31 cellular contexts compared by ENCODE assay signal in genomic region chr1:24292887-24293286, GRCh38. TPM values are rescaled to one million over a fixed set of nuclear protein-coding genes. Genes with fewer than 3 reads are reported as not detected.
A peak's percentile ranks its signal among the peaks of the same experiment; 100 is the strongest.
DNase-seq lines count a peak whose midpoint lies in the region; ATAC-seq and TF ChIP-seq lines count a peak whose summit lies in the region.
"Had no signal": no experiment of that assay in that cellular context is flagged by ENCODE, and none has a peak within 500 bp of the region (broad histone marks: within the 10 kb centered on the region; RNA-seq: fewer than 3 reads in every experiment).

No MANE protein-coding gene starts in this region.

- H3K9me3 Mint-ChIP-seq in type B pancreatic cell, result no peaks in the 10 kb centered on the region
- H3K9me3 Mint-ChIP-seq: CD14-positive monocyte; CD8-positive, alpha-beta memory T cell; H9 had no signal

- CTCF ChIA-PET in PC-3 (lab: Charles Lee), result no interaction called here

- no peak overlapping the region for H2AFZ ChIP-seq in PC-3 (ENCODE audit: low read length)
- H2AFZ ChIP-seq: GM23248 had no signal

- H3K4me3 Mint-ChIP-seq in type B pancreatic cell, result no peak overlapping the region
- H3K4me3 Mint-ChIP-seq: CD14-positive monocyte; CD8-positive, alpha-beta memory T cell; H9 had no signal

- peaks cover 30% of the 10 kb centered on the region for H3K4me1 Mint-ChIP-seq in type B pancreatic cell (ENCODE audit: unreplicated experiment)
- H3K4me1 Mint-ChIP-seq: CD8-positive, alpha-beta memory T cell had no signal

- H3K36me3 ChIP-seq in PC-3 (ENCODE audit: low read depth, low read length), result no peaks in the 10 kb centered on the region
- H3K36me3 ChIP-seq in RWPE2 (ENCODE audit: low read depth), result no peaks in the 10 kb centered on the region
- no peaks in the 10 kb centered on the region for H3K36me3 ChIP-seq in esophagus squamous epithelium
- H3K36me3 ChIP-seq in thyroid gland, result no peaks in the 10 kb centered on the region
- H3K36me3 ChIP-seq: BE2C had no signal

- no peaks in the 10 kb centered on the region for H3K36me3 Mint-ChIP-seq in type B pancreatic cell
- H3K36me3 Mint-ChIP-seq: CD14-positive monocyte; CD8-positive, alpha-beta memory T cell had no signal

- H3K9me2 ChIP-seq in PC-3 (replicated peaks; ENCODE audit: low read length), result no peaks in the 10 kb centered on the region

- POLR2A ChIA-PET in PC-3 (lab: Charles Lee; ENCODE audit: unreplicated experiment), result no interaction called here

- TF ChIP-seq POLR2A in esophagus squamous epithelium (IDR thresholded peaks at IDR 0.05) (no peak), thyroid gland (IDR thresholded peaks at IDR 0.05) (no peak)

- no TSS peak for BruUV-seq in PC-3 (replicated peaks; lab: Mats Ljungman, UMichigan)

- H3K4me1 ChIP-seq in PC-3 (ENCODE audit: insufficient read depth, low read length) (peaks cover 51% of the 10 kb centered on the region), RWPE2 (ENCODE audit: insufficient read depth, poor library complexity, severe bottlenecking) (peaks cover 49% of the 10 kb centered on the region), esophagus squamous epithelium (peaks cover 54 to 91% (median 65%) of the 10 kb centered on the region in 3 donors), thyroid gland (peaks cover 13 to 46% of the 10 kb centered on the region in 2 donors)
- H3K4me1 ChIP-seq: BE2C had no signal

- H3K9ac ChIP-seq in PC-3 (ENCODE audit: low read length), result no peak overlapping the region
- H3K9ac ChIP-seq: GM23248 had no signal

- peak overlapping the region; percentile 96 for H3K27ac ChIP-seq in PC-3 (ENCODE audit: low read length)
- H3K27ac ChIP-seq in RWPE2 (ENCODE audit: poor library complexity, severe bottlenecking), result peak overlapping the region; percentile 99
- H3K27ac ChIP-seq in esophagus squamous epithelium, result peak overlapping the region; percentile 93 to 97 (median 96)
- H3K27ac ChIP-seq in thyroid gland, result no peak overlapping the region
- H3K27ac ChIP-seq: GM23248, SK-N-MC had no signal

- peak overlapping the region; percentile 43 for H3K27ac Mint-ChIP-seq in type B pancreatic cell
- H3K27ac Mint-ChIP-seq: CD8-positive, alpha-beta memory T cell; H9 had no signal

- peaks cover 12% of the 10 kb centered on the region for H3F3A ChIP-seq in PC-3 (ENCODE audit: low read length, unreplicated experiment)

- H3K79me2 ChIP-seq in PC-3 (ENCODE audit: low read length), result no peaks in the 10 kb centered on the region

- H3K9me3 ChIP-seq in PC-3 (ENCODE audit: low read length) (no peaks in the 10 kb centered on the region), RWPE2 (ENCODE audit: severe bottlenecking) (no peaks in the 10 kb centered on the region), esophagus squamous epithelium (no peaks in the 10 kb centered on the region), thyroid gland (no peaks in the 10 kb centered on the region)
- H3K9me3 ChIP-seq: BE2C had no signal

- no peak for DNase-seq in PC-3
- no peak for DNase-seq in RWPE2 (ENCODE audit: low spot score)
- no peak for DNase-seq in esophagus squamous epithelium (lab: John Stamatoyannopoulos, UW)
- DNase-seq in type B pancreatic cell (ENCODE audit: extremely low spot score, unreplicated experiment), result no peak
- no peak for DNase-seq in NCI-H524 treated with DMSO at 0.1 percent for 48 hours (lab: John Stamatoyannopoulos, UW)
- no peak for DNase-seq in thyroid gland
- DNase-seq: ACHN; BE2C; CD8-positive, alpha-beta memory T cell; DMS79; EL; GDM1; GM23248; H9; Kasumi-1; MV-4-11; NCI-H1105; NCI-H1436 treated with DMSO at 0.1 percent for 48 hours; NCI-H187 treated with DMSO at 0.1 percent for 48 hours; NCI-H2107; NCI-H526; NCI-H82; NK-92 treated with Interleukin-12 subunit alpha and Interleukin-12 subunit beta, amount 100 ng/mL, for 24 hours; SIG-M5; SW 1271 had no signal

- intact Hi-C loops in PC-3 (cut with micrococcal nuclease) (loop anchor here (5.0 kb wide), 1 partner anchor 99 kb away; no protein-coding TSS in a partner anchor), esophagus squamous epithelium (cut with DNase I) (no loop called here), thyroid gland (cut with DNase I) (loop anchor here (5.0 kb wide), 1 partner anchor 76 kb away; no protein-coding TSS in a partner anchor)

- ATAC-seq in PC-3, result no peak
- no peak for ATAC-seq in RWPE2 (ENCODE audit: low read depth)
- ATAC-seq in HG02840 (IDR thresholded peaks at IDR 0.05; ENCODE audit: low FRiP score, unreplicated experiment), result no peak
- ATAC-seq: GM12878, Panc1 had no signal

- 65 to 68% methylated on average over 7 of the region's 9 CpGs for WGBS in esophagus squamous epithelium, 2 donors
- WGBS in thyroid gland, 2 donors, result 73 to 83% methylated on average over 9 of the region's 9 CpGs

- no peak for TF ChIP-seq CTCF in PC-3 (conservative IDR thresholded peaks at IDR 0.05; ENCODE audit: low read depth, low read length)
- TF ChIP-seq CTCF in RWPE2 (IDR thresholded peaks at IDR 0.05; ENCODE audit: poor library complexity, severe bottlenecking), result no peak
- no peak for TF ChIP-seq CTCF in esophagus squamous epithelium (IDR thresholded peaks at IDR 0.05)
- TF ChIP-seq CTCF in type B pancreatic cell (conservative IDR thresholded peaks at IDR 0.05), result no peak
- TF ChIP-seq CTCF in thyroid gland (IDR thresholded peaks at IDR 0.05), result no peak

- no peaks in the 10 kb centered on the region for H4K20me1 ChIP-seq in PC-3 (ENCODE audit: low read length)

- H3K27me3 Mint-ChIP-seq in type B pancreatic cell, result peaks cover 4% of the 10 kb centered on the region

- H3K4me3 ChIP-seq in PC-3 (ENCODE audit: low read length) (no peak overlapping the region), RWPE2 (ENCODE audit: severe bottlenecking) (no peak overlapping the region), esophagus squamous epithelium (no peak overlapping the region), thyroid gland (replicated peaks in 1 of 3) (no peak overlapping the region)
- H3K4me3 ChIP-seq: GM12878, GM23248, SK-N-MC had no signal

- no peaks in the 10 kb centered on the region for H3K27me3 ChIP-seq in PC-3 (ENCODE audit: low read length)
- no peaks in the 10 kb centered on the region for H3K27me3 ChIP-seq in RWPE2 (ENCODE audit: insufficient read depth, poor library complexity, severe bottlenecking)
- H3K27me3 ChIP-seq in esophagus squamous epithelium, result no peaks in the 10 kb centered on the region
- H3K27me3 ChIP-seq in thyroid gland, result no peaks in the 10 kb centered on the region
- H3K27me3 ChIP-seq: BE2C had no signal

- no peak overlapping the region for H3K4me2 ChIP-seq in PC-3 (ENCODE audit: low read length)

RNA-seq across cellular contexts. Expression of gene GRHL3, which starts 26.3 kb away (rescaled TPM):
- total RNA-seq in PC-3 (2014; rRNA removed), result 3.5 and 7.8 TPM in 2 replicates
- 100 to 1,000 TPM in 2 of 4 donors, 10 to 100 TPM in 2; 77.6 to 179 (median 115) TPM for total RNA-seq in esophagus squamous epithelium
- 70.6 and 194 TPM in 2 replicates for total RNA-seq in type B pancreatic cell (ENCODE audit: low replicate concordance)
- total RNA-seq in thyroid gland, result under 1 TPM in 2 of 4 donors, not detected in 2; 0.11 to 0.27 TPM
- total RNA-seq: GM23248, M059J had no signal

Comparison
In these comparisons a context has a peak if more than half of its experiments do, and no peak if none do; other contexts are left out.
1. H3K27ac ChIP-seq: peak in PC-3 (single experiment), RWPE2 (single experiment) and esophagus squamous epithelium (4 of 4); none in thyroid gland (0 of 3).